Comparison of ENCODE assay signal across 8 cellular contexts in the genomic region with DNA sequence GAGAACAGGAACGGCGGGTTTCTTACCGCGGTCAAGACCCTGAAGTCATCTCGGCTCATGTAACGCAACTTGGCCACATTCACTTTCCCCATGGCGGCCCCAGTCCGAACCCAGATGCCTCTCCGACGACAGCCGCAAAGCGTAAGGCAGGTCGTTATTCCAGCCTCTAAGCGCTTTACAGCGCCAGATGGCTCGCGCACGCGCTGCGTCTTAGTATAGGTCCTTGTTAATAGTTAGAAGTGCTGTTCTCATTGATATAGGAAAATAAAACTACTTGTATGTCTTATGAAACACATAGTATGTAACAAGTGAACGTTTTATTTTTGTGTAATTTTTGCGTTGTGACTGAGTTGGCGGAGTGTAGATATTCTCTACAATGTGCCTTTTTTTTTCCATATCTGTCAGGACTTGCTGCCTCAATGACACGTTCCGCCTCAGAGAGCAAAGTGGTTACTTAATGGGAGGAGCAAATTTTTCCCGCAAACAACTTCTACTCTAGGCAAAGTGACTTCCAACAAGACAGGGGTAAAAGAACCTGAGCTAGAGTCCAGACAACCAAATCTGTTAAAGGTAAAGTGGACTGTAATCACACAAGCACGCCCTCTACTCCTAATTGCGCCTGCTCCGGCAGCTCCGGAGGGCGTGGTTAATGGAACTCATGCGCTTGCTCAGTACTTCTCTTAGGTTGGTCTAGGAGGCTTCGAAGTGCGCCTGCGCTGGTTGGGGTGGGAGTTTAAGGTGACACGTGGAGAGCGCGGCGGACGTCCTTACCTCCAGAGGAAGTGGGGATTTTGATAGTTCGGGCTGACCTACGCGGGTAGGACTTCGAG. TPM values are rescaled to one million over a fixed set of nuclear protein-coding genes. Genes with fewer than 3 reads are reported as not detected.
DNase-seq lines count a peak whose midpoint lies in the region; ATAC-seq and TF ChIP-seq lines count a peak whose summit lies in the region.

Gene RIOK2 (minus strand): TSS at position 148 of the 830 bp plus-strand sequence. CDS start 56 bp downstream, at position 92.

- H3K4me1 ChIP-seq in right cardiac atrium (ENCODE audit: control insufficient read depth, insufficient read depth, low read length) (peaks cover 2% of the 10 kb centered on the region), uterus (no peaks in the 10 kb centered on the region)

- H3K27me3 ChIP-seq in right cardiac atrium (ENCODE audit: control insufficient read depth, insufficient read depth) (no peaks in the 10 kb centered on the region), uterus (no peaks in the 10 kb centered on the region)

- DNase-seq in NCI-H187 treated with DMSO at 0.1 percent for 48 hours (lab: John Stamatoyannopoulos, UW) (peak; percentile 83), anterior cingulate cortex (lab: John Stamatoyannopoulos, UW) (peak; percentile 44 to 93 (median 87)), right cardiac atrium (peak; percentile 96 to 97 (median 97)), pulmonary artery endothelial cell (ENCODE audit: low read depth, low spot score) (peak; percentile 75), uterus (peak; percentile 90 to 91)

- no peaks in the 10 kb centered on the region for H3K9me3 ChIP-seq in right cardiac atrium (ENCODE audit: control insufficient read depth, low read length)
- no peaks in the 10 kb centered on the region for H3K9me3 ChIP-seq in uterus

- peak within 1 kb of the TSS; percentile 99 for H3K27ac ChIP-seq in right cardiac atrium (ENCODE audit: low read length)
- peak within 1 kb of the TSS; percentile 85 to 94 for H3K27ac ChIP-seq in uterus

- ATAC-seq in GM18499 (IDR thresholded peaks at IDR 0.05; ENCODE audit: insufficient read depth, unreplicated experiment) = peak; percentile 83
- ATAC-seq in HG02943 (IDR thresholded peaks at IDR 0.05; ENCODE audit: low read depth, unreplicated experiment) = peak; percentile 89
- ATAC-seq in right cardiac atrium = peak; percentile 98

- under 1% methylated on average over 44 of the region's 44 CpGs for WGBS in right cardiac atrium

- H3K36me3 ChIP-seq in uterus = no peaks in the 10 kb centered on the region

- intact Hi-C loops in T-helper 2 cell treated with Interferon-gamma antibody and Interleukin-4, amounts not matched to agents 100 ng/mL and 5 ng/mL, for 36 hours (cut with micrococcal nuclease) = loop anchor here (1.0 to 10.0 kb wide), 9 partner anchors 248 to 1851 kb away; partner anchors contain the start of genes ARSK, CAST, ELL2 and ERAP1
- intact Hi-C loops in right cardiac atrium (cut with DNase I) (no loop called here), uterus (cut with DNase I; ENCODE audit: low total_unique reads) (no loop called here)

- TF ChIP-seq CTCF in uterus (IDR thresholded peaks at IDR 0.05) = no peak

- TF ChIP-seq POLR2A in uterus (IDR thresholded peaks at IDR 0.05) = no peak

- H3K4me3 ChIP-seq in right cardiac atrium (ENCODE audit: low read length) = peak within 1 kb of the TSS; percentile 100
- H3K4me3 ChIP-seq in uterus = peak within 1 kb of the TSS; percentile 76 to 86

RNA-seq across cellular contexts. Expression of gene RIOK2, which starts in this region (rescaled TPM):
- total RNA-seq in T-helper 2 cell treated with Interferon-gamma antibody and Interleukin-4, amounts not matched to agents 100 ng/mL and 5 ng/mL, for 36 hours = 29.2 and 30.1 TPM in 2 replicates
- total RNA-seq in right cardiac atrium (10 to 100 TPM; 21.6 to 24.4 (median 22.7) TPM), pulmonary artery endothelial cell (28.1 and 29.4 TPM in 2 replicates), uterus (10 to 100 TPM in 3 of 4 donors, 1 to 10 TPM in 1; 7.7 to 51.9 (median 16.9) TPM)
- 12.9 TPM for polyA plus RNA-seq in right cardiac atrium

Comparison
In these comparisons a context has a peak if more than half of its experiments do, and no peak if none do; other contexts are left out.
1. Peak in every context shown above with its lines: DNase-seq, ATAC-seq, H3K4me3 ChIP-seq and H3K27ac ChIP-seq.